ENCODE assay signal across 1 cellular context in the genomic region with DNA sequence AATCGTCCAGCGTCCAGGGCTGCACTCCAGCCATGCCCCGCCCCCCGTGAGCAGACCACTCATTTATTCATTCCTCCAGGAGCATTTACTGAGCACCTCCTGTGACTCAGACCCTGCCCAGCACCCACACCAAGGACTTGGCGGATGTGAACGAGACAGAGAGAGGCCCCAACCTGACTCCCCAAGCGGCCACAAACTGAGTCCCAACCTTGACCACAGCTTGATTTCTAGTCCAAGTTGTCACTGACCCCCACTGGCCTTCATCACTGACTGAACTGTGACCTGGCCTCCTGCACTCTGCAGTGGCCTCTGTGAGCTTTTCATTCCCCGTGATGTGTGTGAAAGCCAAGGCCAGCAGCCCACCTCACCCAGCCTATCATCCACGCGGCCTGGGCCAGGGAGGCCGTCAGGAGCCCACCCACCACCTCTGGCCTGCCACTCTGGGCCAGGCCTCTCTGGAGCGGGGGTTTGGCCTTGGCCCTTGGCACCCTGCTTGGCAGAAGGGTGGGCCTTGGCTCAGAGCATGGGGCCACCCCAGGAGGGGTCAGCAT.
TF ChIP-seq lines count a peak whose summit lies in the region.

No MANE protein-coding gene starts in this region.

TF ChIP-seq in GM12878, 131 proteins besides CTCF, POLR2A, EP300 and RAD21:
- 0 out of 2 replicates have a peak, but pooled peaks have one; percentile 26 for TF ChIP-seq GATAD2B (conservative IDR thresholded peaks at IDR 0.05; ENCODE audit: low read depth)
- TF ChIP-seq RCOR1 (conservative IDR thresholded peaks at IDR 0.05; ENCODE audit: low read depth, low read length) = no peak
- peak; percentile 71 for TF ChIP-seq POLR2AphosphoS5 (IDR thresholded peaks at IDR 0.05; ENCODE audit: low read length)
- TF ChIP-seq, protein P1, sequence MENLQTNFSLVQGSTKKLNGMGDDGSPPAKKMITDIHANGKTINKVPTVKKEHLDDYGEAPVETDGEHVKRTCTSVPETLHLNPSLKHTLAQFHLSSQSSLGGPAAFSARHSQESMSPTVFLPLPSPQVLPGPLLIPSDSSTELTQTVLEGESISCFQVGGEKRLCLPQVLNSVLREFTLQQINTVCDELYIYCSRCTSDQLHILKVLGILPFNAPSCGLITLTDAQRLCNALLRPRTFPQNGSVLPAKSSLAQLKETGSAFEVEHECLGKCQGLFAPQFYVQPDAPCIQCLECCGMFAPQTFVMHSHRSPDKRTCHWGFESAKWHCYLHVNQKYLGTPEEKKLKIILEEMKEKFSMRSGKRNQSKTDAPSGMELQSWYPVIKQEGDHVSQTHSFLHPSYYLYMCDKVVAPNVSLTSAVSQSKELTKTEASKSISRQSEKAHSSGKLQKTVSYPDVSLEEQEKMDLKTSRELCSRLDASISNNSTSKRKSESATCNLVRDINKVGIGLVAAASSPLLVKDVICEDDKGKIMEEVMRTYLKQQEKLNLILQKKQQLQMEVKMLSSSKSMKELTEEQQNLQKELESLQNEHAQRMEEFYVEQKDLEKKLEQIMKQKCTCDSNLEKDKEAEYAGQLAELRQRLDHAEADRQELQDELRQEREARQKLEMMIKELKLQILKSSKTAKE (IDR thresholded peaks at IDR 0.05; ENCODE audit: low read depth, poor library complexity, severe bottlenecking) = no peak
- TF ChIP-seq RUNX3 (IDR thresholded peaks at IDR 0.05; ENCODE audit: low read length) = peak; percentile 67
- 0 out of 2 replicates have a peak, but pooled peaks have one; percentile 42 for TF ChIP-seq BACH1 (IDR thresholded peaks at IDR 0.05; ENCODE audit: borderline replicate concordance)
- TF ChIP-seq POU2F2 (IDR thresholded peaks at IDR 0.05; ENCODE audit: borderline replicate concordance, low read depth, low read length) = 0 out of 3 replicates have a peak, but pooled peaks have one; percentile 6
- no peak for TF ChIP-seq MEF2A (IDR thresholded peaks at IDR 0.05; ENCODE audit: insufficient read depth, low read depth, low read length)
TF ChIP-seq in GM12878: peak in this region for 5.
